In the genomic region with DNA sequence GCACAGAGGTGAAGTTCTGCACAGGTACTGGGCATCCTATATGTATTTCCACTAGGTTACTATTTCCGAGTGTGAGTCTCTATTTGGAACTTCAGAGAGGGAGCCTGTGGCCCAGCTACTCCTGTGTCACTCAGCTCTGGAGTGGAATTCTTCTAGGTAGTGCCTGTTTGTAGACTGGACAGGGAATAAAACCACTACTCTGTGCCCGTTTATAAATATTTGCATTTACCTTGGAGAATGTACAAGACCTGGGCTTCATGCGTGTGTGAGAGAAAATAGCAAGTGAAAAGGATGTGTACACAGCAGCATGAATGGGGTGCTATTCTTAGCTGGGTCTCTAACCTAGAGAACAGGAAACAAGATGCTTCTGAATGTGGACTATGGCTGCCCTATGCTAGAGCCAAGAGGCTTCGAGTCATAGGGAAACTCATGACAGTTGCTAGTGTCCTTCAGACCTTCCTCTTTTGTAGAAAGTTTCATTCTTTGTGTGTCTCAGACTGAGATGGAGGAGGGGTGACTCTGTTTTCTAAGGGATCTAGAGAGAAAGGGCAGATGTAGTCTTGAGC, we compare ENCODE assay signal across 10 cellular contexts. TPM values are rescaled to one million over a fixed set of nuclear protein-coding genes. Genes with fewer than 3 reads are reported as not detected.
DNase-seq lines count a peak whose midpoint lies in the region; ATAC-seq lines count a peak whose summit lies in the region.
"Not testable (repeated sequence)": the region's sequence is repeated elsewhere in the genome, so short reads cannot be mapped to it uniquely, and the experiment has no call there.
"Had no signal": no experiment of that assay in that cellular context is flagged by ENCODE, and none has a peak within 500 bp of the region (broad histone marks: within the 10 kb centered on the region; RNA-seq: fewer than 3 reads in every experiment).

No MANE protein-coding gene starts in this region.

- H3K27ac ChIP-seq in right cardiac atrium (ENCODE audit: low read length), result not testable (repeated sequence)

- H3K27me3 Mint-ChIP-seq in activated CD8-positive, alpha-beta T cell treated with anti-CD3 and anti-CD28 coated beads, Interleukin-2, amount 10 ng/mL, durations not matched to agents 7 days and 5 days (ENCODE audit: low read depth); stimulated activated naive B cell treated with anti-CD40 and anti-IgM and Interleukin-4, amounts not matched to agents 10 μg/mL and 1 μg/mL and 100 μg/mL, for 72 hours: not testable (repeated sequence)

- peak; percentile 97 for ATAC-seq in GM18858 (IDR thresholded peaks at IDR 0.05; ENCODE audit: unreplicated experiment)
- peak; percentile 100 for ATAC-seq in GM19455 (IDR thresholded peaks at IDR 0.05; ENCODE audit: unreplicated experiment)
- peak; percentile 100 for ATAC-seq in GM21825 (IDR thresholded peaks at IDR 0.05; ENCODE audit: unreplicated experiment)
- peak; percentile 96 for ATAC-seq in HG03025 (IDR thresholded peaks at IDR 0.05; ENCODE audit: low FRiP score, unreplicated experiment)
- ATAC-seq in HG03439 (IDR thresholded peaks at IDR 0.05; ENCODE audit: unreplicated experiment), result peak; percentile 96
- ATAC-seq in activated CD8-positive, alpha-beta T cell treated with anti-CD3 and anti-CD28 coated beads, Interleukin-2, amount 10 ng/mL, durations not matched to agents 7 days and 5 days, result peak; percentile 57
- ATAC-seq in right cardiac atrium, result peak; percentile 67 to 76
- ATAC-seq in stimulated activated naive B cell treated with anti-CD40 and anti-IgM and Interleukin-4, amounts not matched to agents 10 μg/mL and 1 μg/mL and 100 μg/mL, for 72 hours (replicated peaks), result peak; percentile 97 to 99

- H3K9me3 Mint-ChIP-seq in activated CD8-positive, alpha-beta T cell treated with anti-CD3 and anti-CD28 coated beads, Interleukin-2, amount 10 ng/mL, durations not matched to agents 7 days and 5 days (ENCODE audit: insufficient read depth); stimulated activated naive B cell treated with anti-CD40 and anti-IgM and Interleukin-4, amounts not matched to agents 10 μg/mL and 1 μg/mL and 100 μg/mL, for 72 hours: not testable (repeated sequence)

- H3K9me3 ChIP-seq in right cardiac atrium (ENCODE audit: control insufficient read depth, low read length), result not testable (repeated sequence)

- H3K4me1 ChIP-seq in right cardiac atrium (ENCODE audit: control insufficient read depth, insufficient read depth, low read length), result not testable (repeated sequence)

- H3K27me3 ChIP-seq in right cardiac atrium (ENCODE audit: control insufficient read depth, insufficient read depth), result not testable (repeated sequence)

- H3K4me3 Mint-ChIP-seq in activated CD8-positive, alpha-beta T cell treated with anti-CD3 and anti-CD28 coated beads, Interleukin-2, amount 10 ng/mL, durations not matched to agents 7 days and 5 days; stimulated activated naive B cell treated with anti-CD40 and anti-IgM and Interleukin-4, amounts not matched to agents 10 μg/mL and 1 μg/mL and 100 μg/mL, for 72 hours: not testable (repeated sequence)

- not testable (repeated sequence) for H3K27ac Mint-ChIP-seq in activated CD8-positive, alpha-beta T cell treated with anti-CD3 and anti-CD28 coated beads, Interleukin-2, amount 10 ng/mL, durations not matched to agents 7 days and 5 days; stimulated activated naive B cell treated with anti-CD40 and anti-IgM and Interleukin-4, amounts not matched to agents 10 μg/mL and 1 μg/mL and 100 μg/mL, for 72 hours

- POLR2A ChIA-PET in activated CD8-positive, alpha-beta T cell treated with anti-CD3 and anti-CD28 coated beads, Interleukin-2, amount 10 ng/mL, durations not matched to agents 7 days and 5 days (lab: Charles Lee), result not testable (repeated sequence)

- H3K4me1 Mint-ChIP-seq in activated CD8-positive, alpha-beta T cell treated with anti-CD3 and anti-CD28 coated beads, Interleukin-2, amount 10 ng/mL, durations not matched to agents 7 days and 5 days (ENCODE audit: low read depth); stimulated activated naive B cell treated with anti-CD40 and anti-IgM and Interleukin-4, amounts not matched to agents 10 μg/mL and 1 μg/mL and 100 μg/mL, for 72 hours: not testable (repeated sequence)

- H3K4me3 ChIP-seq in right cardiac atrium (ENCODE audit: low read length), result not testable (repeated sequence)

- H3K36me3 Mint-ChIP-seq in activated CD8-positive, alpha-beta T cell treated with anti-CD3 and anti-CD28 coated beads, Interleukin-2, amount 10 ng/mL, durations not matched to agents 7 days and 5 days (ENCODE audit: low read depth); stimulated activated naive B cell treated with anti-CD40 and anti-IgM and Interleukin-4, amounts not matched to agents 10 μg/mL and 1 μg/mL and 100 μg/mL, for 72 hours: not testable (repeated sequence)

- intact Hi-C loops in right cardiac atrium (cut with DNase I), result not testable (repeated sequence)

- DNase-seq in activated CD8-positive, alpha-beta T cell treated with anti-CD3 and anti-CD28 coated beads, Interleukin-2, amount 10 ng/mL, durations not matched to agents 7 days and 5 days; right cardiac atrium; stimulated activated naive B cell treated with anti-CD40 and anti-IgM and Interleukin-4, amounts not matched to agents 10 μg/mL and 1 μg/mL and 100 μg/mL, for 72 hours: not testable (repeated sequence)

- CTCF ChIA-PET in activated CD8-positive, alpha-beta T cell treated with anti-CD3 and anti-CD28 coated beads, Interleukin-2, amount 10 ng/mL, durations not matched to agents 7 days and 5 days (lab: Charles Lee), result not testable (repeated sequence)

- WGBS in right cardiac atrium, result no CpG with 5 or more reads among the region's 4 CpGs

RNA-seq across cellular contexts. Expression of a gene that starts 40.5 kb away (rescaled TPM):
- total RNA-seq in activated CD8-positive, alpha-beta T cell treated with anti-CD3 and anti-CD28 coated beads, Interleukin-2, amount 10 ng/mL, durations not matched to agents 7 days and 5 days, result 10 to 100 TPM; 19.1 to 22.1 TPM
- total RNA-seq in right cardiac atrium, result not detected
- 0.14 TPM for polyA plus RNA-seq in right cardiac atrium
- total RNA-seq: HT-29, temporal lobe had no signal

Comparison
In these comparisons a context has a peak if more than half of its experiments do, and no peak if none do; other contexts are left out.
1. RNA of a gene that starts 40.5 kb away (total RNA-seq): 19.1 to 22.1 TPM in activated CD8-positive, alpha-beta T cell treated with anti-CD3 and anti-CD28 coated beads, Interleukin-2, amount 10 ng/mL, durations not matched to agents 7 days and 5 days; not detected in right cardiac atrium; every median in the first group is over 10 times any median in the second.
2. Peak in every context shown above with its lines, with median percentiles within 50 percentile points of each other: ATAC-seq.